22 cellular contexts compared by ENCODE assay signal in the genomic region with DNA sequence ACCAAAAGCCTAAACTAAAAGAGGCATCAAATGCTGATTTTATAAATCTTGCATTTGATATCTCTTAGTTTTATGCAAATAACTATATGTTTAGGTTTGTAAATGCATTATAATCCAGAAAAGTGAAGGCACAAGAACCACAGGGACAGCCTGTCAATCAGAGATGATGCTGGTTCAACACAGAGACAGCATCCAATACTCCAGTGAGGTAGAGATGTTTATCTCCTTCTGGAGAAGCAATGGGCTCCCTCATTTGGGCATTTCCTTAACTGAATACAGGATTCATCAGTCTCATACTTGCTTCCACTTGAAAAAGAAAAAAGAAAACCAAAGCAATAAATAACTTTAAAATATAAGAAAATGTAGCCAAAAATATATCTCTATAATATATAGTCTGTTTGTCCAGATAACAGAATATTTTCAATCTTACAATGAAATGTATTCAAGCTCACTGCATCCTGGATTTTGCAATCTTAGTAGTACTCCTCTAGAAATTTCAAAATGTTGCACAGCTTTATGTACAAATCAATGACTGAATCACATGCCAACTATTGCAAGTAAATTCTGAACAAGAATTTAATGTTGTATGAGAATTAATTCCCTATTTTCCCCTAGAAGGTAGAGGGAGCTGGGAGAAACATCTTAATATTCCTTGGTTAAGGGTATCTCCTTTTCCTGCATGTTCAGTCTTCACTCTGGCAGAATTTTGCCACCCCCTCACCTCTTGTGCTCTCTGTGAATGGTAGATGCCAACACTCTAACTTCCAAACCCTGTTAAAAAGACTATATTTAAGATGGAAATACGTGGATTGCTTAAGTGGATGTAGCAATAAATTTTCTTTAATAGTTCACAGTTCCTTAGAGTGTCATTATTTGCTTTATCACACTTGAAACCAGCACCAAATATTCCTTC.
"Had no signal": no experiment of that assay in that cellular context is flagged by ENCODE, and none has a peak within 500 bp of the region (broad histone marks: within the 10 kb centered on the region; RNA-seq: fewer than 3 reads in every experiment).

No MANE protein-coding gene starts in this region.

- H3K4me2 ChIP-seq: hepatocyte had no signal

- H3K36me3 ChIP-seq: gastroesophageal sphincter, thoracic aorta, uterus had no signal

- DNase-seq: activated CD4-positive, alpha-beta T cell treated with anti-CD3 and anti-CD28 coated beads for 4 hours; activated CD4-positive, alpha-beta T cell treated with anti-CD3 and anti-CD28 coated beads, Interleukin-2, amount 50 U/mL, for 4 hours; activated effector memory CD4-positive, alpha-beta T cell treated with Interleukin-2 at 50 U/mL for 16 hours; activated naive CD4-positive, alpha-beta T cell treated with anti-CD3 and anti-CD28 coated beads for 36 hours; activated naive CD8-positive, alpha-beta T cell treated with anti-CD3 and anti-CD28 coated beads for 36 hours; activated T-cell treated with anti-CD3 and anti-CD28 coated beads for 4 hours; amygdala; endodermal cell; kidney; left colon; midbrain; naive thymus-derived CD4-positive, alpha-beta T cell; right cardiac atrium; stimulated activated CD4-positive, alpha-beta T cell treated with anti-CD3 and anti-CD28 coated beads, Interleukin-2, amount 100 ng/mL, for 48 hours; stimulated activated naive CD8-positive, alpha-beta T cell treated with anti-CD3 and anti-CD28 coated beads, Interleukin-15, Interleukin-2, amounts not matched to agents 100 U/mL and 50 U/mL, for 24 hours; uterus had no signal

- H3K9me3 ChIP-seq: gastroesophageal sphincter, thoracic aorta, uterus had no signal

- H3K79me2 ChIP-seq: hepatocyte had no signal

- H3K4me1 ChIP-seq: uterus had no signal

- H3K27me3 ChIP-seq: gastroesophageal sphincter, uterus had no signal

- H3K4me3 ChIP-seq: gastroesophageal sphincter, hepatocyte, thoracic aorta, uterus had no signal

- H3K27ac ChIP-seq: gastroesophageal sphincter, hepatocyte, thoracic aorta, VCaP had no signal

- FAIRE-seq: kidney, TTC549 had no signal

- ATAC-seq: esophagus mucosa; gastroesophageal sphincter; left colon; naive thymus-derived CD4-positive, alpha-beta T cell; right cardiac atrium; stimulated activated naive CD8-positive, alpha-beta T cell treated with anti-CD3 and anti-CD28 coated beads, Interleukin-15, Interleukin-2, amounts not matched to agents 100 U/mL and 50 U/mL, for 24 hours had no signal

- H2AFZ ChIP-seq: hepatocyte had no signal
